In genomic region chr17:7859028-7859427, GRCh38 we compare ENCODE assay signal across 1 cellular context.
TF ChIP-seq lines count a peak whose summit lies in the region.

No MANE protein-coding gene starts in this region.

TF ChIP-seq in A549, 52 proteins besides CTCF, POLR2A, EP300 and RAD21 (continued from another document):
- TF ChIP-seq USF2 (IDR thresholded peaks at IDR 0.05) (no peak; the same call in 1 of the 2 replicates), NR3C1 (IDR thresholded peaks at IDR 0.05) (no peak), EHMT2 (IDR thresholded peaks at IDR 0.05; ENCODE audit: low read depth) (no peak), SREBF2 (IDR thresholded peaks at IDR 0.05) (no peak), RARB (CRISPR knock-in tag; IDR thresholded peaks at IDR 0.05) (no peak), KDM1A (IDR thresholded peaks at IDR 0.05; ENCODE audit: low read depth) (no peak), EHF (CRISPR knock-in tag; IDR thresholded peaks at IDR 0.05) (no peak), ZFP36 (IDR thresholded peaks at IDR 0.05; ENCODE audit: borderline replicate concordance, partially characterized antibody) (no peak), TFCP2L1 (CRISPR knock-in tag; IDR thresholded peaks at IDR 0.05) (no peak), GATA3 (IDR thresholded peaks at IDR 0.05; ENCODE audit: borderline replicate concordance) (no peak), FOSB (CRISPR knock-in tag; IDR thresholded peaks at IDR 0.05) (no peak), NPAS2 (CRISPR knock-in tag; IDR thresholded peaks at IDR 0.05; ENCODE audit: borderline replicate concordance) (no peak)
